In the genomic region with DNA sequence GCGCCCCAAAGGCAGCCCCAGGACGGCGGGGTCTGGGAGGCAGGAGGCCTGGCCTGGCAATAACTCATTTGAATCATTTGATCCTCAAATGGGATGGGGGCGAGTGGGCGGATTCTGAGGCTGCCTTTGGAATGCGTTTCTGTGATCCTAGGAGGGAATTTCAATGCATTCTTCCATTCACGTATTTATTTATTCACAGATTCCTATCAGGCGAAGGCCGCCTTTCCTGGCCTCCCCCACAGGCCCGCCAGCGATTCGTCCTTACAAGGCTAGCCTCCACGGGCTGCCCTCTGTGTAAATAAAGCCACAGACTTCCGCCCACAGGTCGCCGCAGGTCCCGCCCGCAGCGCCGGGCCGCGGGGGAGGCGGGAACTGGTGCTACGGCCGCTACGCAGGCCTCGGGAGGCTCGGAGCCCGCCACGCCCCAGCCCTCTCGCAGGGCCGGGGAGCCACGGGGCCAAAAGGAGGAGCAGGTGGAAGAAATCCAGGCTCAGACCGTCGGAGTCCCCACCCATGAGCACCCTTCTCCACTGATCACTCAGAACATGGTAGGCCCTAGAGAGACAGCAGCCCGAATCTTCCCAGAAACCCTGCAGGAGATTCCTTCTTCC, we compare ENCODE assay signal across 1 cellular context.
TF ChIP-seq lines count a peak whose summit lies in the region.

No MANE protein-coding gene starts in this region.

TF ChIP-seq in HepG2, 621 proteins besides CTCF, POLR2A, EP300 and RAD21 (continued from another document and continues in another):
- TF ChIP-seq, protein P1, sequence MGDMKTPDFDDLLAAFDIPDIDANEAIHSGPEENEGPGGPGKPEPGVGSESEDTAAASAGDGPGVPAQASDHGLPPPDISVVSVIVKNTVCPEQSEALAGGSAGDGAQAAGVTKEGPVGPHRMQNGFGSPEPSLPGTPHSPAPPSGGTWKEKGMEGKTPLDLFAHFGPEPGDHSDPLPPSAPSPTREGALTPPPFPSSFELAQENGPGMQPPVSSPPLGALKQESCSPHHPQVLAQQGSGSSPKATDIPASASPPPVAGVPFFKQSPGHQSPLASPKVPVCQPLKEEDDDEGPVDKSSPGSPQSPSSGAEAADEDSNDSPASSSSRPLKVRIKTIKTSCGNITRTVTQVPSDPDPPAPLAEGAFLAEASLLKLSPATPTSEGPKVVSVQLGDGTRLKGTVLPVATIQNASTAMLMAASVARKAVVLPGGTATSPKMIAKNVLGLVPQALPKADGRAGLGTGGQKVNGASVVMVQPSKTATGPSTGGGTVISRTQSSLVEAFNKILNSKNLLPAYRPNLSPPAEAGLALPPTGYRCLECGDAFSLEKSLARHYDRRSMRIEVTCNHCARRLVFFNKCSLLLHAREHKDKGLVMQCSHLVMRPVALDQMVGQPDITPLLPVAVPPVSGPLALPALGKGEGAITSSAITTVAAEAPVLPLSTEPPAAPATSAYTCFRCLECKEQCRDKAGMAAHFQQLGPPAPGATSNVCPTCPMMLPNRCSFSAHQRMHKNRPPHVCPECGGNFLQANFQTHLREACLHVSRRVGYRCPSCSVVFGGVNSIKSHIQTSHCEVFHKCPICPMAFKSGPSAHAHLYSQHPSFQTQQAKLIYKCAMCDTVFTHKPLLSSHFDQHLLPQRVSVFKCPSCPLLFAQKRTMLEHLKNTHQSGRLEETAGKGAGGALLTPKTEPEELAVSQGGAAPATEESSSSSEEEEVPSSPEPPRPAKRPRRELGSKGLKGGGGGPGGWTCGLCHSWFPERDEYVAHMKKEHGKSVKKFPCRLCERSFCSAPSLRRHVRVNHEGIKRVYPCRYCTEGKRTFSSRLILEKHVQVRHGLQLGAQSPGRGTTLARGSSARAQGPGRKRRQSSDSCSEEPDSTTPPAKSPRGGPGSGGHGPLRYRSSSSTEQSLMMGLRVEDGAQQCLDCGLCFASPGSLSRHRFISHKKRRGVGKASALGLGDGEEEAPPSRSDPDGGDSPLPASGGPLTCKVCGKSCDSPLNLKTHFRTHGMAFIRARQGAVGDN (CRISPR knock-in tag; IDR thresholded peaks at IDR 0.05), result peak; percentile 62
- TF ChIP-seq THAP11 (CRISPR knock-in tag; IDR thresholded peaks at IDR 0.05) (peak; percentile 40; the same call in 1 of the 2 replicates), KMT2B (CRISPR knock-in tag; IDR thresholded peaks at IDR 0.05) (no peak), AGO2 (optimal IDR thresholded peaks at IDR 0.05; ENCODE audit: low read depth, low read length) (peak; percentile 28), CENPT (CRISPR knock-in tag; IDR thresholded peaks at IDR 0.05; ENCODE audit: low read depth) (no peak), CHCHD3 (CRISPR knock-in tag; IDR thresholded peaks at IDR 0.05) (no peak), ZBTB20 (CRISPR knock-in tag; IDR thresholded peaks at IDR 0.05; ENCODE audit: borderline replicate concordance, low read depth) (no peak), NAIF1 (CRISPR knock-in tag; IDR thresholded peaks at IDR 0.05; ENCODE audit: borderline replicate concordance) (peak; percentile 9; the same call in 1 of the 2 replicates), SETDB1 (CRISPR knock-in tag; IDR thresholded peaks at IDR 0.05; ENCODE audit: borderline replicate concordance) (no peak), SKI (IDR thresholded peaks at IDR 0.05; ENCODE audit: partially characterized antibody) (peak; percentile 78), IRX3 (CRISPR knock-in tag; IDR thresholded peaks at IDR 0.05; ENCODE audit: borderline replicate concordance, low read depth) (no peak), NFIC (IDR thresholded peaks at IDR 0.05; ENCODE audit: low read length) (no peak), STAG1 (CRISPR knock-in tag; IDR thresholded peaks at IDR 0.05) (no peak), ARNT (IDR thresholded peaks at IDR 0.05) (no peak), NFRKB (IDR thresholded peaks at IDR 0.05) (no peak), CBX5 (CRISPR knock-in tag; IDR thresholded peaks at IDR 0.05; ENCODE audit: borderline replicate concordance) (0 out of 2 replicates have a peak, but pooled peaks have one; percentile 52), NR2F6 (IDR thresholded peaks at IDR 0.05) (no peak), NR2F6 (CRISPR knock-in tag; IDR thresholded peaks at IDR 0.05) (peak; percentile 33; the same call in 1 of the 2 replicates), CCAR2 (optimal IDR thresholded peaks at IDR 0.05; ENCODE audit: low read depth, low read length) (no peak), YEATS2 (CRISPR knock-in tag; IDR thresholded peaks at IDR 0.05; ENCODE audit: borderline replicate concordance) (0 out of 2 replicates have a peak, but pooled peaks have one; percentile 38), ETV5 (CRISPR knock-in tag; IDR thresholded peaks at IDR 0.05; ENCODE audit: borderline replicate concordance) (peak; percentile 71), HNF4G (IDR thresholded peaks at IDR 0.05; ENCODE audit: borderline replicate concordance, low read depth, low read length) (no peak), HNF4G (CRISPR knock-in tag; IDR thresholded peaks at IDR 0.05; ENCODE audit: borderline replicate concordance, low read depth) (no peak), YEATS4 (CRISPR knock-in tag; IDR thresholded peaks at IDR 0.05; ENCODE audit: borderline replicate concordance) (peak; percentile 22; the same call in 1 of the 2 replicates)
- TF ChIP-seq, protein P2, sequence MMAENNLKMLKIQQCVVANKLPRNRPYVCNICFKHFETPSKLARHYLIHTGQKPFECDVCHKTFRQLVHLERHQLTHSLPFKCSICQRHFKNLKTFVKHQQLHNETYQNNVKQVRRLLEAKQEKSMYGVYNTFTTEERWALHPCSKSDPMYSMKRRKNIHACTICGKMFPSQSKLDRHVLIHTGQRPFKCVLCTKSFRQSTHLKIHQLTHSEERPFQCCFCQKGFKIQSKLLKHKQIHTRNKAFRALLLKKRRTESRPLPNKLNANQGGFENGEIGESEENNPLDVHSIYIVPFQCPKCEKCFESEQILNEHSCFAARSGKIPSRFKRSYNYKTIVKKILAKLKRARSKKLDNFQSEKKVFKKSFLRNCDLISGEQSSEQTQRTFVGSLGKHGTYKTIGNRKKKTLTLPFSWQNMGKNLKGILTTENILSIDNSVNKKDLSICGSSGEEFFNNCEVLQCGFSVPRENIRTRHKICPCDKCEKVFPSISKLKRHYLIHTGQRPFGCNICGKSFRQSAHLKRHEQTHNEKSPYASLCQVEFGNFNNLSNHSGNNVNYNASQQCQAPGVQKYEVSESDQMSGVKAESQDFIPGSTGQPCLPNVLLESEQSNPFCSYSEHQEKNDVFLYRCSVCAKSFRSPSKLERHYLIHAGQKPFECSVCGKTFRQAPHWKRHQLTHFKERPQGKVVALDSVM (CRISPR knock-in tag; IDR thresholded peaks at IDR 0.05), result peak; percentile 60; the same call in 1 of the 2 replicates
- TF ChIP-seq, protein P3, sequence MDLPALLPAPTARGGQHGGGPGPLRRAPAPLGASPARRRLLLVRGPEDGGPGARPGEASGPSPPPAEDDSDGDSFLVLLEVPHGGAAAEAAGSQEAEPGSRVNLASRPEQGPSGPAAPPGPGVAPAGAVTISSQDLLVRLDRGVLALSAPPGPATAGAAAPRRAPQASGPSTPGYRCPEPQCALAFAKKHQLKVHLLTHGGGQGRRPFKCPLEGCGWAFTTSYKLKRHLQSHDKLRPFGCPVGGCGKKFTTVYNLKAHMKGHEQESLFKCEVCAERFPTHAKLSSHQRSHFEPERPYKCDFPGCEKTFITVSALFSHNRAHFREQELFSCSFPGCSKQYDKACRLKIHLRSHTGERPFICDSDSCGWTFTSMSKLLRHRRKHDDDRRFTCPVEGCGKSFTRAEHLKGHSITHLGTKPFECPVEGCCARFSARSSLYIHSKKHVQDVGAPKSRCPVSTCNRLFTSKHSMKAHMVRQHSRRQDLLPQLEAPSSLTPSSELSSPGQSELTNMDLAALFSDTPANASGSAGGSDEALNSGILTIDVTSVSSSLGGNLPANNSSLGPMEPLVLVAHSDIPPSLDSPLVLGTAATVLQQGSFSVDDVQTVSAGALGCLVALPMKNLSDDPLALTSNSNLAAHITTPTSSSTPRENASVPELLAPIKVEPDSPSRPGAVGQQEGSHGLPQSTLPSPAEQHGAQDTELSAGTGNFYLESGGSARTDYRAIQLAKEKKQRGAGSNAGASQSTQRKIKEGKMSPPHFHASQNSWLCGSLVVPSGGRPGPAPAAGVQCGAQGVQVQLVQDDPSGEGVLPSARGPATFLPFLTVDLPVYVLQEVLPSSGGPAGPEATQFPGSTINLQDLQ (CRISPR knock-in tag; IDR thresholded peaks at IDR 0.05), result no peak
- TF ChIP-seq, protein P4, sequence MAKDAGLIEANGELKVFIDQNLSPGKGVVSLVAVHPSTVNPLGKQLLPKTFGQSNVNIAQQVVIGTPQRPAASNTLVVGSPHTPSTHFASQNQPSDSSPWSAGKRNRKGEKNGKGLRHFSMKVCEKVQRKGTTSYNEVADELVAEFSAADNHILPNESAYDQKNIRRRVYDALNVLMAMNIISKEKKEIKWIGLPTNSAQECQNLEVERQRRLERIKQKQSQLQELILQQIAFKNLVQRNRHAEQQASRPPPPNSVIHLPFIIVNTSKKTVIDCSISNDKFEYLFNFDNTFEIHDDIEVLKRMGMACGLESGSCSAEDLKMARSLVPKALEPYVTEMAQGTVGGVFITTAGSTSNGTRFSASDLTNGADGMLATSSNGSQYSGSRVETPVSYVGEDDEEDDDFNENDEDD (CRISPR knock-in tag; IDR thresholded peaks at IDR 0.05; ENCODE audit: borderline replicate concordance), result peak; percentile 56; the same call in 1 of the 2 replicates
- TF ChIP-seq, protein P5, sequence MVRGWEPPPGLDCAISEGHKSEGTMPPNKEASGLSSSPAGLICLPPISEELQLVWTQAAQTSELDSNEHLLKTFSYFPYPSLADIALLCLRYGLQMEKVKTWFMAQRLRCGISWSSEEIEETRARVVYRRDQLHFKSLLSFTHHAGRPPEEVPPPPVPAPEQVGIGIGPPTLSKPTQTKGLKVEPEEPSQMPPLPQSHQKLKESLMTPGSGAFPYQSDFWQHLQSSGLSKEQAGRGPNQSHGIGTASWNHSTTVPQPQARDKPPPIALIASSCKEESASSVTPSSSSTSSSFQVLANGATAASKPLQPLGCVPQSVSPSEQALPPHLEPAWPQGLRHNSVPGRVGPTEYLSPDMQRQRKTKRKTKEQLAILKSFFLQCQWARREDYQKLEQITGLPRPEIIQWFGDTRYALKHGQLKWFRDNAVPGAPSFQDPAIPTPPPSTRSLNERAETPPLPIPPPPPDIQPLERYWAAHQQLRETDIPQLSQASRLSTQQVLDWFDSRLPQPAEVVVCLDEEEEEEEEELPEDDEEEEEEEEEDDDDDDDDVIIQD (CRISPR knock-in tag; IDR thresholded peaks at IDR 0.05; ENCODE audit: low read depth), result 0 out of 2 replicates have a peak, but pooled peaks have one; percentile 17
- TF ChIP-seq, protein P6, sequence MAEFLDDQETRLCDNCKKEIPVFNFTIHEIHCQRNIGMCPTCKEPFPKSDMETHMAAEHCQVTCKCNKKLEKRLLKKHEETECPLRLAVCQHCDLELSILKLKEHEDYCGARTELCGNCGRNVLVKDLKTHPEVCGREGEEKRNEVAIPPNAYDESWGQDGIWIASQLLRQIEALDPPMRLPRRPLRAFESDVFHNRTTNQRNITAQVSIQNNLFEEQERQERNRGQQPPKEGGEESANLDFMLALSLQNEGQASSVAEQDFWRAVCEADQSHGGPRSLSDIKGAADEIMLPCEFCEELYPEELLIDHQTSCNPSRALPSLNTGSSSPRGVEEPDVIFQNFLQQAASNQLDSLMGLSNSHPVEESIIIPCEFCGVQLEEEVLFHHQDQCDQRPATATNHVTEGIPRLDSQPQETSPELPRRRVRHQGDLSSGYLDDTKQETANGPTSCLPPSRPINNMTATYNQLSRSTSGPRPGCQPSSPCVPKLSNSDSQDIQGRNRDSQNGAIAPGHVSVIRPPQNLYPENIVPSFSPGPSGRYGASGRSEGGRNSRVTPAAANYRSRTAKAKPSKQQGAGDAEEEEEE (CRISPR knock-in tag; IDR thresholded peaks at IDR 0.05; ENCODE audit: borderline replicate concordance), result no peak
- TF ChIP-seq, protein P7, sequence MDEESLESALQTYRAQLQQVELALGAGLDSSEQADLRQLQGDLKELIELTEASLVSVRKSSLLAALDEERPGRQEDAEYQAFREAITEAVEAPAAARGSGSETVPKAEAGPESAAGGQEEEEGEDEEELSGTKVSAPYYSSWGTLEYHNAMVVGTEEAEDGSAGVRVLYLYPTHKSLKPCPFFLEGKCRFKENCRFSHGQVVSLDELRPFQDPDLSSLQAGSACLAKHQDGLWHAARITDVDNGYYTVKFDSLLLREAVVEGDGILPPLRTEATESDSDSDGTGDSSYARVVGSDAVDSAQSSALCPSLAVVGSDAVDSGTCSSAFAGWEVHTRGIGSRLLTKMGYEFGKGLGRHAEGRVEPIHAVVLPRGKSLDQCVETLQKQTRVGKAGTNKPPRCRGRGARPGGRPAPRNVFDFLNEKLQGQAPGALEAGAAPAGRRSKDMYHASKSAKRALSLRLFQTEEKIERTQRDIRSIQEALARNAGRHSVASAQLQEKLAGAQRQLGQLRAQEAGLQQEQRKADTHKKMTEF (CRISPR knock-in tag; IDR thresholded peaks at IDR 0.05), result peak; percentile 42; the same call in 1 of the 2 replicates
- TF ChIP-seq, protein P8, sequence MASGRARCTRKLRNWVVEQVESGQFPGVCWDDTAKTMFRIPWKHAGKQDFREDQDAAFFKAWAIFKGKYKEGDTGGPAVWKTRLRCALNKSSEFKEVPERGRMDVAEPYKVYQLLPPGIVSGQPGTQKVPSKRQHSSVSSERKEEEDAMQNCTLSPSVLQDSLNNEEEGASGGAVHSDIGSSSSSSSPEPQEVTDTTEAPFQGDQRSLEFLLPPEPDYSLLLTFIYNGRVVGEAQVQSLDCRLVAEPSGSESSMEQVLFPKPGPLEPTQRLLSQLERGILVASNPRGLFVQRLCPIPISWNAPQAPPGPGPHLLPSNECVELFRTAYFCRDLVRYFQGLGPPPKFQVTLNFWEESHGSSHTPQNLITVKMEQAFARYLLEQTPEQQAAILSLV (CRISPR knock-in tag; IDR thresholded peaks at IDR 0.05; ENCODE audit: borderline replicate concordance), result no peak
- TF ChIP-seq, protein P9, sequence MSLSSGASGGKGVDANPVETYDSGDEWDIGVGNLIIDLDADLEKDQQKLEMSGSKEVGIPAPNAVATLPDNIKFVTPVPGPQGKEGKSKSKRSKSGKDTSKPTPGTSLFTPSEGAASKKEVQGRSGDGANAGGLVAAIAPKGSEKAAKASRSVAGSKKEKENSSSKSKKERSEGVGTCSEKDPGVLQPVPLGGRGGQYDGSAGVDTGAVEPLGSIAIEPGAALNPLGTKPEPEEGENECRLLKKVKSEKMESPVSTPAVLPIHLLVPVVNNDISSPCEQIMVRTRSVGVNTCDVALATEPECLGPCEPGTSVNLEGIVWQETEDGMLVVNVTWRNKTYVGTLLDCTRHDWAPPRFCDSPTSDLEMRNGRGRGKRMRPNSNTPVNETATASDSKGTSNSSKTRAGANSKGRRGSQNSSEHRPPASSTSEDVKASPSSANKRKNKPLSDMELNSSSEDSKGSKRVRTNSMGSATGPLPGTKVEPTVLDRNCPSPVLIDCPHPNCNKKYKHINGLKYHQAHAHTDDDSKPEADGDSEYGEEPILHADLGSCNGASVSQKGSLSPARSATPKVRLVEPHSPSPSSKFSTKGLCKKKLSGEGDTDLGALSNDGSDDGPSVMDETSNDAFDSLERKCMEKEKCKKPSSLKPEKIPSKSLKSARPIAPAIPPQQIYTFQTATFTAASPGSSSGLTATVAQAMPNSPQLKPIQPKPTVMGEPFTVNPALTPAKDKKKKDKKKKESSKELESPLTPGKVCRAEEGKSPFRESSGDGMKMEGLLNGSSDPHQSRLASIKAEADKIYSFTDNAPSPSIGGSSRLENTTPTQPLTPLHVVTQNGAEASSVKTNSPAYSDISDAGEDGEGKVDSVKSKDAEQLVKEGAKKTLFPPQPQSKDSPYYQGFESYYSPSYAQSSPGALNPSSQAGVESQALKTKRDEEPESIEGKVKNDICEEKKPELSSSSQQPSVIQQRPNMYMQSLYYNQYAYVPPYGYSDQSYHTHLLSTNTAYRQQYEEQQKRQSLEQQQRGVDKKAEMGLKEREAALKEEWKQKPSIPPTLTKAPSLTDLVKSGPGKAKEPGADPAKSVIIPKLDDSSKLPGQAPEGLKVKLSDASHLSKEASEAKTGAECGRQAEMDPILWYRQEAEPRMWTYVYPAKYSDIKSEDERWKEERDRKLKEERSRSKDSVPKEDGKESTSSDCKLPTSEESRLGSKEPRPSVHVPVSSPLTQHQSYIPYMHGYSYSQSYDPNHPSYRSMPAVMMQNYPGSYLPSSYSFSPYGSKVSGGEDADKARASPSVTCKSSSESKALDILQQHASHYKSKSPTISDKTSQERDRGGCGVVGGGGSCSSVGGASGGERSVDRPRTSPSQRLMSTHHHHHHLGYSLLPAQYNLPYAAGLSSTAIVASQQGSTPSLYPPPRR (CRISPR knock-in tag; IDR thresholded peaks at IDR 0.05; ENCODE audit: borderline replicate concordance), result no peak
